In genomic region chr14:68809524-68809923, GRCh38 we compare ENCODE assay signal across 16 cellular contexts. TPM values are rescaled to one million over a fixed set of nuclear protein-coding genes. Genes with fewer than 3 reads are reported as not detected.
DNase-seq lines count a peak whose midpoint lies in the region; TF ChIP-seq lines count a peak whose summit lies in the region.
"Had no signal": no experiment of that assay in that cellular context is flagged by ENCODE, and none has a peak within 500 bp of the region (broad histone marks: within the 10 kb centered on the region; RNA-seq: fewer than 3 reads in every experiment).

No MANE protein-coding gene starts in this region.

- H3K27me3 ChIP-seq in H7 (ENCODE audit: control insufficient read depth, insufficient read depth, low read length), result no peaks in the 10 kb centered on the region
- H3K27me3 ChIP-seq in thyroid gland, result no peaks in the 10 kb centered on the region
- no peaks in the 10 kb centered on the region for H3K27me3 ChIP-seq in esophagus squamous epithelium
- H3K27me3 ChIP-seq: breast epithelium had no signal

- H3K27ac Mint-ChIP-seq in nephron, result peak overlapping the region; percentile 79 to 100 (median 94)
- H3K27ac Mint-ChIP-seq in activated CD4-positive, alpha-beta T cell treated with anti-CD3 and anti-CD28 coated beads, Interleukin-2, amount 10 ng/mL, durations not matched to agents 7 days and 5 days, result no peak overlapping the region
- H3K27ac Mint-ChIP-seq: activated naive CD8-positive, alpha-beta T cell treated with anti-CD3 and anti-CD28 coated beads, Interleukin-2, amount 50 U/mL, for 24 hours had no signal

- TF ChIP-seq CTCF in coronary artery (IDR thresholded peaks at IDR 0.05), result no peak
- no peak for TF ChIP-seq CTCF in nephron (IDR thresholded peaks at IDR 0.05; ENCODE audit: unreplicated experiment in 3 of 3)
- TF ChIP-seq CTCF in thyroid gland (IDR thresholded peaks at IDR 0.05), result no peak
- no peak for TF ChIP-seq CTCF in esophagus squamous epithelium (IDR thresholded peaks at IDR 0.05)

- DNase-seq in H7 (peak; percentile 26), coronary artery (ENCODE audit: low spot score) (peak; percentile 71), thyroid gland (no peak), nucleus accumbens (lab: John Stamatoyannopoulos, UW) (no peak), esophagus squamous epithelium (lab: John Stamatoyannopoulos, UW) (no peak), AG20443 (ENCODE audit: low spot score) (no peak)
- DNase-seq in activated CD4-positive, alpha-beta T cell treated with anti-CD3 and anti-CD28 coated beads, Interleukin-2, amount 10 ng/mL, durations not matched to agents 7 days and 5 days, result no peak
- DNase-seq: activated naive CD8-positive, alpha-beta T cell treated with anti-CD3 and anti-CD28 coated beads, Interleukin-2, amount 50 U/mL, for 24 hours; COR-L47; KBM-7; NCI-H187 treated with DMSO at 0.1 percent for 48 hours; NCI-H446 treated with DMSO at 0.1 percent for 48 hours; NK-92 treated with Interleukin-12 subunit alpha and Interleukin-12 subunit beta, amount 100 ng/mL, for 24 hours; stimulated activated CD4-positive, alpha-beta T cell treated with anti-CD3 and anti-CD28 coated beads, Interleukin-2, amount 100 ng/mL, for 48 hours had no signal

- peaks cover 21% of the 10 kb centered on the region for H3K9me3 Mint-ChIP-seq in nephron
- peaks cover 6% of the 10 kb centered on the region for H3K9me3 Mint-ChIP-seq in activated CD4-positive, alpha-beta T cell treated with anti-CD3 and anti-CD28 coated beads, Interleukin-2, amount 10 ng/mL, durations not matched to agents 7 days and 5 days

- no peak overlapping the region for H3K27ac ChIP-seq in coronary artery
- H3K27ac ChIP-seq in thyroid gland, result peak overlapping the region; percentile 4 to 81 (median 52)
- H3K27ac ChIP-seq in esophagus squamous epithelium, result peak overlapping the region in 2 of 4 donors; percentile 84

- H3K9me3 ChIP-seq in thyroid gland (no peaks in the 10 kb centered on the region), esophagus squamous epithelium (no peaks in the 10 kb centered on the region)
- H3K9me3 ChIP-seq: breast epithelium had no signal

- H3K4me3 Mint-ChIP-seq in nephron, result no peak overlapping the region
- no peak overlapping the region for H3K4me3 Mint-ChIP-seq in activated CD4-positive, alpha-beta T cell treated with anti-CD3 and anti-CD28 coated beads, Interleukin-2, amount 10 ng/mL, durations not matched to agents 7 days and 5 days
- H3K4me3 Mint-ChIP-seq: activated naive CD8-positive, alpha-beta T cell treated with anti-CD3 and anti-CD28 coated beads, Interleukin-2, amount 50 U/mL, for 24 hours had no signal

- peaks cover 91% of the 10 kb centered on the region for H3K4me1 Mint-ChIP-seq in nephron
- H3K4me1 Mint-ChIP-seq in activated CD4-positive, alpha-beta T cell treated with anti-CD3 and anti-CD28 coated beads, Interleukin-2, amount 10 ng/mL, durations not matched to agents 7 days and 5 days, result peaks cover 23% of the 10 kb centered on the region

- H3K36me3 Mint-ChIP-seq in nephron (ENCODE audit: low read depth), result peaks cover 22% of the 10 kb centered on the region
- H3K36me3 Mint-ChIP-seq in activated CD4-positive, alpha-beta T cell treated with anti-CD3 and anti-CD28 coated beads, Interleukin-2, amount 10 ng/mL, durations not matched to agents 7 days and 5 days (ENCODE audit: low read depth), result peaks cover 2% of the 10 kb centered on the region

- no peak for TF ChIP-seq POLR2A in thyroid gland (IDR thresholded peaks at IDR 0.05)
- TF ChIP-seq POLR2A in esophagus squamous epithelium (IDR thresholded peaks at IDR 0.05), result no peak

- POLR2A ChIA-PET in activated CD4-positive, alpha-beta T cell treated with anti-CD3 and anti-CD28 coated beads, Interleukin-2, amount 10 ng/mL, durations not matched to agents 7 days and 5 days (lab: Charles Lee), result no interaction called here

- H3K36me3 ChIP-seq in H7 (replicated peaks; ENCODE audit: control insufficient read depth, insufficient read depth, low read length), result no peaks in the 10 kb centered on the region
- no peaks in the 10 kb centered on the region for H3K36me3 ChIP-seq in thyroid gland
- no peaks in the 10 kb centered on the region for H3K36me3 ChIP-seq in esophagus squamous epithelium
- H3K36me3 ChIP-seq: breast epithelium had no signal

- CTCF ChIA-PET in activated CD4-positive, alpha-beta T cell treated with anti-CD3 and anti-CD28 coated beads, Interleukin-2, amount 10 ng/mL, durations not matched to agents 7 days and 5 days (lab: Charles Lee), result interaction anchor here (1.6 to 1.7 kb wide), 2 partner anchors 14 to 29 kb away, joined by 3 to 4 read pairs; no protein-coding TSS in a partner anchor

- intact Hi-C loops in thyroid gland (cut with DNase I) (no loop called here), esophagus squamous epithelium (cut with DNase I) (no loop called here)

- H3K27me3 Mint-ChIP-seq in nephron (ENCODE audit: low read depth), result peaks cover 7% of the 10 kb centered on the region
- no peaks in the 10 kb centered on the region for H3K27me3 Mint-ChIP-seq in activated CD4-positive, alpha-beta T cell treated with anti-CD3 and anti-CD28 coated beads, Interleukin-2, amount 10 ng/mL, durations not matched to agents 7 days and 5 days
- H3K27me3 Mint-ChIP-seq: activated naive CD8-positive, alpha-beta T cell treated with anti-CD3 and anti-CD28 coated beads, Interleukin-2, amount 50 U/mL, for 24 hours had no signal

- whole genome bisulfite sequencing in thyroid gland, 2 donors, result 82 to 86% methylated on average over 4 of the region's 4 CpGs
- 91 to 94% methylated on average over 4 of the region's 4 CpGs for WGBS in esophagus squamous epithelium, 2 donors

- H3K4me1 ChIP-seq in thyroid gland (peaks cover 53 to 61% of the 10 kb centered on the region in 2 donors), esophagus squamous epithelium (peaks cover 32 to 91% (median 34%) of the 10 kb centered on the region in 3 donors)

- H3K4me3 ChIP-seq in H7 (ENCODE audit: insufficient read depth, low read depth, low read length), result no peak overlapping the region
- H3K4me3 ChIP-seq in coronary artery, result no peak overlapping the region
- no peak overlapping the region for H3K4me3 ChIP-seq in thyroid gland (replicated peaks in 1 of 3)
- no peak overlapping the region for H3K4me3 ChIP-seq in esophagus squamous epithelium
- H3K4me3 ChIP-seq: breast epithelium had no signal

RNA-seq across cellular contexts. Expression of gene ZFP36L1, which starts 16.7 kb away (rescaled TPM):
- total RNA-seq in H7 (2014; rRNA removed; shearing (Covaris generic)), result 47.8 and 73.1 TPM in 2 replicates
- total RNA-seq in thyroid gland (100 to 1,000 TPM in 3 of 4 donors, 10 to 100 TPM in 1; 96.9 to 274 (median 127) TPM), esophagus squamous epithelium (100 to 1,000 TPM in 3 of 4 donors, 10 to 100 TPM in 1; 75.4 to 364 (median 152) TPM)
- total RNA-seq in activated CD4-positive, alpha-beta T cell treated with anti-CD3 and anti-CD28 coated beads, Interleukin-2, amount 10 ng/mL, durations not matched to agents 7 days and 5 days, result 10 to 100 TPM; 81.7 to 82.2 TPM

Comparison
In these comparisons a context has a peak if more than half of its experiments do, and no peak if none do; other contexts are left out.
1. DNase-seq: peak in H7 (single experiment) and coronary artery (single experiment); none in thyroid gland (0 of 2), nucleus accumbens (0 of 56), esophagus squamous epithelium (single experiment), activated CD4-positive, alpha-beta T cell treated with anti-CD3 and anti-CD28 coated beads, Interleukin-2, amount 10 ng/mL, durations not matched to agents 7 days and 5 days (single experiment) and AG20443 (single experiment).
2. H3K27ac ChIP-seq: peak in thyroid gland (3 of 3); none in coronary artery (0 of 2).